In the genomic region with DNA sequence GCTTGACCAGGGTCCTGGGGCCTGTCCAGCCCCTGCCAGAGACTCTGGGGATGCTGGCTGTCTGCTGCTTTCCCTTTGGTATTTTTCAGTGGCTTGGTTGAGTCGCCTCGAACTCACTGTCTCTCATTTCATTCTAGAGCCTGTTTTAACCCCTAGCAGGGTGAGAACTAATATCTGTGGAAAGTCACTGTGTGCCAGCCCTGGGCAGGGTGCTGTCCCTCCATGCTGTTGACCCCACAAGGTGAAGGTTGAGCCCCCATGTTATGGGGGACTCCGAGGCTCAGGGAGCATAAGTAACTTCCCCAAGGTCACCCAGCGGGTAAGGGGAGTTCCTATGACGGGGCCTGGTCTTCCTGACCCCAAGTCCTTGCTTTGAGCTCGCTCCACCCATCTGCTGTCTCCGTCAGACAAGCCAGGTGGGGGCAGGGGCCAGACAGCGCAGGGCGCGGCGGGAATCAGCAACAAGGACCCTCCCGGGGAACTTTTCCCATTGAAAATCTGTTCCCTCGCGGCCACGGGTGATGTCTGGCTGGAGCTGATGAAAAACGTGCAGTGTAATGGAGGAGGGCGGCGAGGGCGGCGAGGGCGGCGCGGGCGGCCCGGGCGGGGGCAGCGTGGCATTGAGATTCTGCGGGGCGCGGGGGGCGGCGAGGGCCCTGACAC, we compare ENCODE assay signal across 8 cellular contexts. TPM values are rescaled to one million over a fixed set of nuclear protein-coding genes. Genes with fewer than 3 reads are reported as not detected.
A peak's percentile ranks its signal among the peaks of the same experiment; 100 is the strongest.
DNase-seq lines count a peak whose midpoint lies in the region; ATAC-seq lines count a peak whose summit lies in the region.

No MANE protein-coding gene starts in this region.

- POLR2A ChIA-PET in CD4-positive, alpha-beta memory T cell (lab: Charles Lee; ENCODE audit: partially characterized antibody): interaction anchor here (1.5 kb wide), 1 partner anchor 109 kb away, joined by 3 read pairs; no protein-coding TSS in a partner anchor

- peaks cover 25% of the 10 kb centered on the region for H3K4me1 ChIP-seq in CD4-positive, alpha-beta memory T cell (ENCODE audit: insufficient read depth, low read length)
- peaks cover 20% of the 10 kb centered on the region for H3K4me1 ChIP-seq in HUES48 (ENCODE audit: control insufficient read depth, insufficient read depth, low read length)
- peaks cover 11% of the 10 kb centered on the region for H3K4me1 ChIP-seq in iPS-15b (ENCODE audit: control insufficient read depth, insufficient read depth, low read length)
- peaks cover 5 to 43% (median 40%) of the 10 kb centered on the region in 5 donors for H3K4me1 ChIP-seq in subcutaneous abdominal adipose tissue (ENCODE audit: control insufficient read depth in 5 of 5, insufficient read depth in 5 of 5, low read length in 5 of 5)

- H3K4me3 ChIP-seq in CD4-positive, alpha-beta memory T cell (ENCODE audit: low read length in 2 of 2): peak overlapping the region in 1 of 2 donors; percentile 23
- H3K4me3 ChIP-seq in HUES48 (ENCODE audit: low read depth, low read length) (peak overlapping the region; percentile 55), iPS-15b (ENCODE audit: low read depth, low read length) (peak overlapping the region; percentile 49), subcutaneous abdominal adipose tissue (ENCODE audit: low read depth in 1 of 5, low read length in 5 of 5) (peak overlapping the region; percentile 48 to 65 (median 57))

- H3K4me1 Mint-ChIP-seq in CD4-positive, alpha-beta memory T cell: peaks cover 11 to 22% (median 18%) of the 10 kb centered on the region in 4 donors
- peaks cover 19% of the 10 kb centered on the region for H3K4me1 Mint-ChIP-seq in activated T-helper 2 cell treated with anti-CD3 and anti-CD28 coated beads, Interferon-gamma antibody, Interleukin-2, Interleukin-4, amounts not matched to agents 10 μg/mL and 5 μg/mL and 100 μg/mL, durations not matched to agents 14 hours and 24 hours and 36 hours (ENCODE audit: low read depth)

- H3K9ac ChIP-seq in HUES48 (ENCODE audit: low read depth, low read length) (no peak overlapping the region), iPS-15b (ENCODE audit: low read depth, low read length) (no peak overlapping the region), subcutaneous abdominal adipose tissue (ENCODE audit: low read length in 5 of 5) (peak overlapping the region in 2 of 5 donors; percentile 32 to 49)

- no peaks in the 10 kb centered on the region for H3K9me3 Mint-ChIP-seq in CD4-positive, alpha-beta memory T cell
- no peaks in the 10 kb centered on the region for H3K9me3 Mint-ChIP-seq in activated T-helper 2 cell treated with anti-CD3 and anti-CD28 coated beads, Interferon-gamma antibody, Interleukin-2, Interleukin-4, amounts not matched to agents 10 μg/mL and 5 μg/mL and 100 μg/mL, durations not matched to agents 14 hours and 24 hours and 36 hours

- H3K36me3 ChIP-seq in CD4-positive, alpha-beta memory T cell (ENCODE audit: insufficient read depth, low read length): no peaks in the 10 kb centered on the region
- H3K36me3 ChIP-seq in HUES48 (ENCODE audit: control insufficient read depth, insufficient read depth, low read length) (peaks cover 2% of the 10 kb centered on the region), iPS-15b (ENCODE audit: control insufficient read depth, insufficient read depth, low read length) (no peaks in the 10 kb centered on the region), subcutaneous abdominal adipose tissue (ENCODE audit: control insufficient read depth in 5 of 5, insufficient read depth in 5 of 5, low read length in 5 of 5) (peaks cover 0 to 2% (median 0%) of the 10 kb centered on the region in 5 donors)

- no peaks in the 10 kb centered on the region for H3K9me3 ChIP-seq in CD4-positive, alpha-beta memory T cell (ENCODE audit: control insufficient read depth in 1 of 2, low read length in 2 of 2)
- H3K9me3 ChIP-seq in HUES48 (ENCODE audit: control insufficient read depth, insufficient read depth, low read length) (no peaks in the 10 kb centered on the region), iPS-15b (ENCODE audit: control insufficient read depth, insufficient read depth, low read length) (no peaks in the 10 kb centered on the region), subcutaneous abdominal adipose tissue (ENCODE audit: control insufficient read depth in 5 of 5, low read length in 5 of 5) (no peaks in the 10 kb centered on the region)

- CTCF ChIA-PET in CD4-positive, alpha-beta memory T cell (lab: Charles Lee; ENCODE audit: partially characterized antibody): interaction anchor here (1.4 to 5.8 kb wide), 4 partner anchors 13 to 117 kb away, joined by 3 to 76 read pairs (median 6); a partner anchor contains a TSS

- no peak overlapping the region for H3K27ac ChIP-seq in CD4-positive, alpha-beta memory T cell (ENCODE audit: low read depth, low read length)
- no peak overlapping the region for H3K27ac ChIP-seq in HUES48 (ENCODE audit: low read depth, low read length)
- H3K27ac ChIP-seq in subcutaneous abdominal adipose tissue (ENCODE audit: low read depth, low read length): no peak overlapping the region

- peaks cover 0 to 2% of the 10 kb centered on the region in 2 donors for H3K36me3 Mint-ChIP-seq in CD4-positive, alpha-beta memory T cell
- peaks cover 11% of the 10 kb centered on the region for H3K36me3 Mint-ChIP-seq in activated T-helper 2 cell treated with anti-CD3 and anti-CD28 coated beads, Interferon-gamma antibody, Interleukin-2, Interleukin-4, amounts not matched to agents 10 μg/mL and 5 μg/mL and 100 μg/mL, durations not matched to agents 14 hours and 24 hours and 36 hours (ENCODE audit: low read depth)

- H3K27ac Mint-ChIP-seq in CD4-positive, alpha-beta memory T cell: peak overlapping the region in 4 of 7 donors; percentile 69 to 85 (median 74)
- H3K27ac Mint-ChIP-seq in activated T-helper 2 cell treated with anti-CD3 and anti-CD28 coated beads, Interferon-gamma antibody, Interleukin-2, Interleukin-4, amounts not matched to agents 10 μg/mL and 5 μg/mL and 100 μg/mL, durations not matched to agents 14 hours and 24 hours and 36 hours: peak overlapping the region; percentile 84

- H3K27me3 Mint-ChIP-seq in CD4-positive, alpha-beta memory T cell: peaks cover 26 to 41% of the 10 kb centered on the region in 2 donors
- H3K27me3 Mint-ChIP-seq in activated T-helper 2 cell treated with anti-CD3 and anti-CD28 coated beads, Interferon-gamma antibody, Interleukin-2, Interleukin-4, amounts not matched to agents 10 μg/mL and 5 μg/mL and 100 μg/mL, durations not matched to agents 14 hours and 24 hours and 36 hours (ENCODE audit: low read depth): peaks cover 31% of the 10 kb centered on the region

- DNase-seq in CD4-positive, alpha-beta memory T cell: peak in 1 of 5 donors; percentile 10
- no peak for DNase-seq in activated T-helper 2 cell treated with anti-CD3 and anti-CD28 coated beads, Interferon-gamma antibody, Interleukin-2, Interleukin-4, amounts not matched to agents 10 μg/mL and 5 μg/mL and 100 μg/mL, durations not matched to agents 14 hours and 24 hours and 36 hours (ENCODE audit: low spot score)
- DNase-seq in NOMO-1 treated with DMSO at 0.1 percent for 48 hours (lab: John Stamatoyannopoulos, UW; ENCODE audit: unreplicated experiment) (no peak), activated gamma-delta T cell (lab: John Stamatoyannopoulos, UW) (no peak)

- no peak for ATAC-seq in HG02938 (IDR thresholded peaks at IDR 0.05; ENCODE audit: unreplicated experiment)

- peaks cover 20% of the 10 kb centered on the region for H3K27me3 ChIP-seq in CD4-positive, alpha-beta memory T cell (ENCODE audit: insufficient read depth, low read length)
- H3K27me3 ChIP-seq in HUES48 (ENCODE audit: control insufficient read depth, insufficient read depth, low read length): peaks cover 43% of the 10 kb centered on the region
- H3K27me3 ChIP-seq in iPS-15b (ENCODE audit: control insufficient read depth, insufficient read depth, low read length): peaks cover 38% of the 10 kb centered on the region
- peaks cover 0 to 3% (median 0%) of the 10 kb centered on the region in 5 donors for H3K27me3 ChIP-seq in subcutaneous abdominal adipose tissue (ENCODE audit: control insufficient read depth in 5 of 5, insufficient read depth in 4 of 5, low read length in 5 of 5)

- H3K4me3 Mint-ChIP-seq in CD4-positive, alpha-beta memory T cell: peak overlapping the region; percentile 79 to 94 (median 86)
- peak overlapping the region; percentile 91 for H3K4me3 Mint-ChIP-seq in activated T-helper 2 cell treated with anti-CD3 and anti-CD28 coated beads, Interferon-gamma antibody, Interleukin-2, Interleukin-4, amounts not matched to agents 10 μg/mL and 5 μg/mL and 100 μg/mL, durations not matched to agents 14 hours and 24 hours and 36 hours (ENCODE audit: low read depth)

- intact Hi-C loops in CD4-positive, alpha-beta memory T cell (cut with micrococcal nuclease): loop anchor here (10.0 kb wide), 1 partner anchor 74 kb away; a partner anchor contains a TSS
- intact Hi-C loops in activated T-helper 2 cell treated with anti-CD3 and anti-CD28 coated beads, Interferon-gamma antibody, Interleukin-2, Interleukin-4, amounts not matched to agents 10 μg/mL and 5 μg/mL and 100 μg/mL, durations not matched to agents 14 hours and 24 hours and 36 hours (cut with micrococcal nuclease): loop anchor here (1.0 to 5.0 kb wide), 2 partner anchors 51 to 243 kb away; a partner anchor contains a TSS

RNA-seq across cellular contexts. Expression of a gene that starts 32.8 kb away (rescaled TPM):
- total RNA-seq in CD4-positive, alpha-beta memory T cell: 10 to 100 TPM; 32.0 to 32.1 TPM
- 10 to 100 TPM in 1 of 2 donors, 1 to 10 TPM in 1; 8.8 to 16.2 TPM for polyA plus RNA-seq in CD4-positive, alpha-beta memory T cell
- 30.0 and 31.0 TPM in 2 replicates for total RNA-seq in activated T-helper 2 cell treated with anti-CD3 and anti-CD28 coated beads, Interferon-gamma antibody, Interleukin-2, Interleukin-4, amounts not matched to agents 10 μg/mL and 5 μg/mL and 100 μg/mL, durations not matched to agents 14 hours and 24 hours and 36 hours

RNA-seq across cellular contexts. Expression of a gene that starts 42.5 kb away (rescaled TPM):
- total RNA-seq in CD4-positive, alpha-beta memory T cell: 100 to 1,000 TPM; 125 to 126 TPM
- polyA plus RNA-seq in CD4-positive, alpha-beta memory T cell: 10 to 100 TPM; 56.2 to 75.7 TPM
- total RNA-seq in activated T-helper 2 cell treated with anti-CD3 and anti-CD28 coated beads, Interferon-gamma antibody, Interleukin-2, Interleukin-4, amounts not matched to agents 10 μg/mL and 5 μg/mL and 100 μg/mL, durations not matched to agents 14 hours and 24 hours and 36 hours: 165 and 173 TPM in 2 replicates

RNA-seq across cellular contexts. Expression of a gene that starts 50.5 kb away (rescaled TPM):
- total RNA-seq in CD4-positive, alpha-beta memory T cell: not detected
- polyA plus RNA-seq in CD4-positive, alpha-beta memory T cell: not detected
- total RNA-seq in activated T-helper 2 cell treated with anti-CD3 and anti-CD28 coated beads, Interferon-gamma antibody, Interleukin-2, Interleukin-4, amounts not matched to agents 10 μg/mL and 5 μg/mL and 100 μg/mL, durations not matched to agents 14 hours and 24 hours and 36 hours: 0.41 and 0.48 TPM in 2 replicates
